27 cellular contexts compared by ENCODE assay signal in the genomic region with DNA sequence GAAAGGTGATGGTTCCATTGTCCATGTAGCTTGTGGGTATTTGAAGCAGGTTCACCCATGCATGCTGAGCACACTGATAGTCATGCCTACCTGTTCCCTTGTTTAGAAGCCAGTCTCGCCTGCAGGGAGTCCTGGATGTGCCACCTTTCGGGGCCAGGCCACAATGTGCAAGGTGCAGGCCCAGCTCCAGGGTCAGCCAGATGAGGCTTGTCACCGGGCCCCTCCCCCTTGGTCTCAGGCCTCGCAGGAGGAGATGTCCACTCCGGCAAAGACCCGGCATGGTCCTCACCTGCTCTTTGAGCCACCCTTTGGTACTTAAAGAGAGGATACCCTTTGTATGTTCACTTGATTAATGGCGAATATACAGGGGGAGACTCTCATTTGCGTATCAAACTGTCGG.
"Had no signal": no experiment of that assay in that cellular context is flagged by ENCODE, and none has a peak within 500 bp of the region (broad histone marks: within the 10 kb centered on the region; RNA-seq: fewer than 3 reads in every experiment).

No MANE protein-coding gene starts in this region.

- H3K4me1 ChIP-seq: stomach, suprapubic skin, testis, thyroid gland, tibial artery, tibial nerve, transverse colon, upper lobe of left lung, upper lobe of right lung, uterus, vagina had no signal

- H3K4me3 ChIP-seq: stomach, suprapubic skin, testis, thoracic aorta, thyroid gland, tibial artery, tibial nerve, transverse colon, upper lobe of left lung, upper lobe of right lung, uterus, vagina had no signal

- DNase-seq: stimulated activated CD4-positive, alpha-beta T cell treated with anti-CD3 and anti-CD28 coated beads, Interleukin-2, amount 100 ng/mL, for 48 hours; stimulated activated CD4-positive, alpha-beta T cell treated with anti-CD3 and anti-CD28 coated beads, Interleukin-4, amount 100 ng/mL, for 1 hour; stimulated activated CD4-positive, alpha-beta T cell treated with anti-CD3 and anti-CD28 coated beads, Interleukin-4, amount 100 ng/mL, for 24 hours; stimulated activated CD4-positive, alpha-beta T cell treated with anti-CD3 and anti-CD28 coated beads, Interleukin-4, amount 100 ng/mL, for 4 hours; stimulated activated CD8-positive, alpha-beta memory T cell treated with anti-CD3 and anti-CD28 coated beads, Interleukin-4, amount 100 ng/mL, for 48 hours; stimulated activated naive B cell treated with anti-CD40 and anti-IgM and Interleukin-4, amounts not matched to agents 10 μg/mL and 1 μg/mL and 100 μg/mL, for 72 hours; stimulated activated naive CD4-positive, alpha-beta T cell; stimulated activated naive CD4-positive, alpha-beta T cell treated with Interleukin-2 at 50 U/mL for 16 hours; stimulated activated naive CD8-positive, alpha-beta T cell treated with anti-CD3 and anti-CD28 coated beads, Interleukin-15, amount 100 ng/mL, for 72 hours; stimulated activated naive CD8-positive, alpha-beta T cell treated with anti-CD3 and anti-CD28 coated beads, Interleukin-15, Interleukin-2, amounts not matched to agents 100 U/mL and 50 U/mL, for 24 hours; stomach; substantia nigra; testis; thyroid gland; tibial artery; transverse colon; trophoblast cell; upper lobe of left lung; upper lobe of right lung; uterus had no signal

- H3K27me3 ChIP-seq: stomach, testis, thyroid gland, tibial artery, tibial nerve, transverse colon, upper lobe of left lung, upper lobe of right lung, uterus, vagina had no signal

- H3K27ac ChIP-seq: stomach, suprapubic skin, testis, thoracic aorta, thyroid gland, tibial artery, tibial nerve, transverse colon, upper lobe of left lung, upper lobe of right lung, uterus, vagina had no signal

- ATAC-seq: stimulated activated effector memory CD8-positive, alpha-beta T cell treated with anti-CD3 and anti-CD28 coated beads, Interleukin-12 subunit alpha, Interleukin-12 subunit beta, amount 100 ng/mL, for 72 hours; stimulated activated memory B cell treated with anti-CD40 and anti-IgM and Interleukin-4, amounts not matched to agents 10 μg/mL and 1 μg/mL and 100 μg/mL, for 72 hours; stimulated activated naive B cell treated with anti-CD40 and anti-IgM and Interleukin-4, amounts not matched to agents 10 μg/mL and 1 μg/mL and 100 μg/mL, for 72 hours; stimulated activated naive CD8-positive, alpha-beta T cell treated with anti-CD3 and anti-CD28 coated beads, Interleukin-15, amount 100 ng/mL, for 72 hours; stimulated activated naive CD8-positive, alpha-beta T cell treated with anti-CD3 and anti-CD28 coated beads, Interleukin-15, Interleukin-2, amounts not matched to agents 100 U/mL and 50 U/mL, for 24 hours; upper lobe of right lung had no signal

- H3K36me3 ChIP-seq: stomach, suprapubic skin, thoracic aorta, thyroid gland, tibial artery, transverse colon, upper lobe of left lung, upper lobe of right lung, uterus, vagina had no signal

- H3K9me3 ChIP-seq: stomach, suprapubic skin, testis, thoracic aorta, thyroid gland, tibial artery, tibial nerve, transverse colon, upper lobe of left lung, upper lobe of right lung, uterus, vagina had no signal

- FAIRE-seq: urothelium cell line had no signal
